ENCODE assay signal across 38 cellular contexts in the genomic region with DNA sequence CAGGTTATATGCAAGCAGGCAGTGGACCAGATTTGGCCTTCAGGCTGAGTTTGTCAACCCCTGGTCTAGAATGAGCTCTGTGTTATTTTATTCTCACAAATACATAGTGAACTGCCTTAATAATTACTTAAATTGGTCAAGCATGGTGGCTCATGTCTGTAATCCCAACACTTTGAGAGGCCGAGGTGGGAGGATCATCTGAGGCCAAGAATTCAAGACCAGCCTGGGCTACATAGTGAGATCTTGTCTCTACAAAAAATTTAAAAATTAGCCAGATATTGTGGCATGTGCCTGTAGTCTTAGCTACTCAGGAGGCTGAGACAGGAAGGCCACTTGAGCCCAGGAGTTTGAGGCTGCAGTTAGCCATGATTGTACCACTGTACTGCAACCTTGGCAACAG.
"Had no signal": no experiment of that assay in that cellular context is flagged by ENCODE, and none has a peak within 500 bp of the region (broad histone marks: within the 10 kb centered on the region; RNA-seq: fewer than 3 reads in every experiment).

No MANE protein-coding gene starts in this region.

- H3K27me3 Mint-ChIP-seq: activated naive CD4-positive, alpha-beta T cell treated with anti-CD3 and anti-CD28 coated beads, Interleukin-2, amount 50 U/mL, for 24 hours; activated naive CD8-positive, alpha-beta T cell; activated naive CD8-positive, alpha-beta T cell treated with anti-CD3 and anti-CD28 coated beads for 36 hours; activated naive CD8-positive, alpha-beta T cell treated with anti-CD3 and anti-CD28 coated beads, Interleukin-2, amount 10 ng/mL, durations not matched to agents 7 days and 5 days; activated naive CD8-positive, alpha-beta T cell treated with anti-CD3 and anti-CD28 coated beads, Interleukin-2, amount 50 U/mL, for 24 hours; activated T-cell treated with anti-CD3 and anti-CD28 coated beads, Interleukin-2, amount 50 U/mL, for 24 hours; activated T-helper 17 cell treated with anti-CD3 and anti-CD28 coated beads, Interleukin-2, amount 50 U/mL, for 72 hours; brain; central memory CD8-positive, alpha-beta T cell had no signal

- DNase-seq: activated effector memory CD4-positive, alpha-beta T cell treated with anti-CD3 and anti-CD28 coated beads, Interleukin-2, amount 50 U/mL, for 16 hours; activated effector memory CD4-positive, alpha-beta T cell treated with Interleukin-2 at 50 U/mL for 16 hours; activated gamma-delta T cell; activated gamma-delta T cell treated with Interleukin-2 at 50 U/mL for 16 hours; activated naive CD4-positive, alpha-beta T cell; activated naive CD4-positive, alpha-beta T cell treated with anti-CD3 and anti-CD28 coated beads for 36 hours; activated naive CD4-positive, alpha-beta T cell treated with anti-CD3 and anti-CD28 coated beads, Interleukin-2, amount 10 ng/mL, durations not matched to agents 7 days and 5 days; activated naive CD4-positive, alpha-beta T cell treated with anti-CD3 and anti-CD28 coated beads, Interleukin-2, amount 50 U/mL, for 16 hours; activated naive CD4-positive, alpha-beta T cell treated with Interleukin-2 at 50 U/mL for 16 hours; activated naive CD8-positive, alpha-beta T cell treated with anti-CD3 and anti-CD28 coated beads for 36 hours; activated naive CD8-positive, alpha-beta T cell treated with anti-CD3 and anti-CD28 coated beads, Interleukin-2, amount 10 ng/mL, durations not matched to agents 7 days and 5 days; activated naive CD8-positive, alpha-beta T cell treated with anti-CD3 and anti-CD28 coated beads, Interleukin-2, amount 50 U/mL, for 24 hours; activated T-cell treated with anti-CD3 and anti-CD28 coated beads, Interleukin-2, amount 50 U/mL, for 1 hour; activated T-cell treated with anti-CD3 and anti-CD28 coated beads, Interleukin-2, amount 50 U/mL, for 24 hours; activated T-cell treated with anti-CD3 and anti-CD28 coated beads, Interleukin-2, amount 50 U/mL, for 4 hours; activated T-cell treated with anti-CD3 and anti-CD28 coated beads, Interleukin-2, amount 50 U/mL, for 48 hours; activated T-cell treated with anti-CD3 and anti-CD28 coated beads, Interleukin-2, amount 50 U/mL, for 72 hours; adrenal gland; amniotic stem cell; amygdala; anterior cingulate cortex; aorta; body of pancreas; brain microvascular endothelial cell; caudate nucleus; central memory CD4-positive, alpha-beta T cell; cerebellar nuclear complex had no signal

- H3K27ac ChIP-seq: adrenal gland, ascending aorta, body of pancreas, brain microvascular endothelial cell, breast epithelium, cardiac muscle cell had no signal

- H3K27me3 ChIP-seq: adrenal gland, ascending aorta, body of pancreas, brain microvascular endothelial cell, breast epithelium, cardiac muscle cell had no signal

- H3K36me3 Mint-ChIP-seq: activated naive CD4-positive, alpha-beta T cell treated with anti-CD3 and anti-CD28 coated beads, Interleukin-2, amount 10 ng/mL, durations not matched to agents 7 days and 5 days; activated naive CD4-positive, alpha-beta T cell treated with anti-CD3 and anti-CD28 coated beads, Interleukin-2, amount 50 U/mL, for 24 hours; activated naive CD4-positive, alpha-beta T cell treated with anti-CD3 and anti-CD28 coated beads, Interleukin-2, amount 50 U/mL, for 72 hours; activated naive CD8-positive, alpha-beta T cell; activated naive CD8-positive, alpha-beta T cell treated with anti-CD3 and anti-CD28 coated beads for 36 hours; activated naive CD8-positive, alpha-beta T cell treated with anti-CD3 and anti-CD28 coated beads, Interleukin-2, amount 10 ng/mL, durations not matched to agents 7 days and 5 days; brain had no signal

- H3K4me1 Mint-ChIP-seq: activated naive CD4-positive, alpha-beta T cell treated with anti-CD3 and anti-CD28 coated beads, Interleukin-2, amount 10 ng/mL, durations not matched to agents 7 days and 5 days; activated naive CD4-positive, alpha-beta T cell treated with anti-CD3 and anti-CD28 coated beads, Interleukin-2, amount 50 U/mL, for 24 hours; activated naive CD8-positive, alpha-beta T cell treated with anti-CD3 and anti-CD28 coated beads for 36 hours; activated naive CD8-positive, alpha-beta T cell treated with anti-CD3 and anti-CD28 coated beads, Interleukin-2, amount 10 ng/mL, durations not matched to agents 7 days and 5 days; activated naive CD8-positive, alpha-beta T cell treated with anti-CD3 and anti-CD28 coated beads, Interleukin-2, amount 50 U/mL, for 24 hours; activated T-helper 17 cell treated with anti-CD3 and anti-CD28 coated beads, Interleukin-2, amount 50 U/mL, for 72 hours; brain; central memory CD8-positive, alpha-beta T cell had no signal

- H3K27ac Mint-ChIP-seq: activated naive CD4-positive, alpha-beta T cell treated with anti-CD3 and anti-CD28 coated beads for 36 hours; activated naive CD4-positive, alpha-beta T cell treated with anti-CD3 and anti-CD28 coated beads, Interleukin-2, amount 10 ng/mL, durations not matched to agents 7 days and 5 days; activated naive CD4-positive, alpha-beta T cell treated with anti-CD3 and anti-CD28 coated beads, Interleukin-2, amount 50 U/mL, for 24 hours; activated naive CD4-positive, alpha-beta T cell treated with anti-CD3 and anti-CD28 coated beads, Interleukin-2, amount 50 U/mL, for 72 hours; activated naive CD8-positive, alpha-beta T cell; activated naive CD8-positive, alpha-beta T cell treated with anti-CD3 and anti-CD28 coated beads for 36 hours; activated naive CD8-positive, alpha-beta T cell treated with anti-CD3 and anti-CD28 coated beads, Interleukin-2, amount 10 ng/mL, durations not matched to agents 7 days and 5 days; activated naive CD8-positive, alpha-beta T cell treated with anti-CD3 and anti-CD28 coated beads, Interleukin-2, amount 50 U/mL, for 24 hours; activated T-cell treated with anti-CD3 and anti-CD28 coated beads, Interleukin-2, amount 50 U/mL, for 24 hours; activated T-helper 1 cell treated with anti-CD3 and anti-CD28 coated beads, Interleukin-12 subunit alpha, Interleukin-12 subunit beta, Interleukin-2, Interleukin-4 antibody, amounts not matched to agents 30 ng/mL and 10 ng/mL and 1 ng/mL, durations not matched to agents 14 hours and 24 hours and 36 hours; activated T-helper 17 cell treated with anti-CD3 and anti-CD28 coated beads, Interleukin-2, amount 50 U/mL, for 72 hours; activated T-helper 2 cell treated with anti-CD3 and anti-CD28 coated beads, Interferon-gamma antibody, Interleukin-2, Interleukin-4, amounts not matched to agents 10 μg/mL and 5 μg/mL and 100 μg/mL, durations not matched to agents 14 hours and 24 hours and 36 hours; brain had no signal

- H3K4me1 ChIP-seq: adrenal gland, ascending aorta, body of pancreas, breast epithelium had no signal

- H3K9me3 ChIP-seq: adrenal gland, ascending aorta, body of pancreas, breast epithelium had no signal

- H3K4me3 ChIP-seq: adrenal gland, ascending aorta, body of pancreas, breast epithelium, cardiac muscle cell had no signal

- H3K4me3 Mint-ChIP-seq: activated naive CD4-positive, alpha-beta T cell treated with anti-CD3 and anti-CD28 coated beads for 36 hours; activated naive CD4-positive, alpha-beta T cell treated with anti-CD3 and anti-CD28 coated beads, Interleukin-2, amount 10 ng/mL, durations not matched to agents 7 days and 5 days; activated naive CD4-positive, alpha-beta T cell treated with anti-CD3 and anti-CD28 coated beads, Interleukin-2, amount 50 U/mL, for 24 hours; activated naive CD8-positive, alpha-beta T cell; activated naive CD8-positive, alpha-beta T cell treated with anti-CD3 and anti-CD28 coated beads for 36 hours; activated naive CD8-positive, alpha-beta T cell treated with anti-CD3 and anti-CD28 coated beads, Interleukin-2, amount 10 ng/mL, durations not matched to agents 7 days and 5 days; activated naive CD8-positive, alpha-beta T cell treated with anti-CD3 and anti-CD28 coated beads, Interleukin-2, amount 50 U/mL, for 24 hours; activated T-cell treated with anti-CD3 and anti-CD28 coated beads, Interleukin-2, amount 50 U/mL, for 24 hours; activated T-cell treated with anti-CD3 and anti-CD28 coated beads, Interleukin-2, amount 50 U/mL, for 4 hours; activated T-cell treated with anti-CD3 and anti-CD28 coated beads, Interleukin-2, amount 50 U/mL, for 72 hours; activated T-helper 1 cell treated with anti-CD3 and anti-CD28 coated beads, Interleukin-12 subunit alpha, Interleukin-12 subunit beta, Interleukin-2, Interleukin-4 antibody, amounts not matched to agents 30 ng/mL and 10 ng/mL and 1 ng/mL, durations not matched to agents 14 hours and 24 hours and 36 hours; activated T-helper 17 cell treated with anti-CD3 and anti-CD28 coated beads, Interleukin-2, amount 50 U/mL, for 72 hours; brain; central memory CD8-positive, alpha-beta T cell had no signal

- H3K36me3 ChIP-seq: adrenal gland, ascending aorta, brain microvascular endothelial cell, breast epithelium, cardiac muscle cell had no signal

- H3K9me3 Mint-ChIP-seq: activated naive CD4-positive, alpha-beta T cell treated with anti-CD3 and anti-CD28 coated beads for 36 hours; activated naive CD4-positive, alpha-beta T cell treated with anti-CD3 and anti-CD28 coated beads, Interleukin-2, amount 10 ng/mL, durations not matched to agents 7 days and 5 days; activated naive CD4-positive, alpha-beta T cell treated with anti-CD3 and anti-CD28 coated beads, Interleukin-2, amount 50 U/mL, for 24 hours; activated naive CD4-positive, alpha-beta T cell treated with anti-CD3 and anti-CD28 coated beads, Interleukin-2, amount 50 U/mL, for 72 hours; activated naive CD8-positive, alpha-beta T cell treated with anti-CD3 and anti-CD28 coated beads for 36 hours; activated naive CD8-positive, alpha-beta T cell treated with anti-CD3 and anti-CD28 coated beads, Interleukin-2, amount 10 ng/mL, durations not matched to agents 7 days and 5 days; activated naive CD8-positive, alpha-beta T cell treated with anti-CD3 and anti-CD28 coated beads, Interleukin-2, amount 50 U/mL, for 24 hours; activated T-cell treated with anti-CD3 and anti-CD28 coated beads, Interleukin-2, amount 50 U/mL, for 24 hours; activated T-cell treated with anti-CD3 and anti-CD28 coated beads, Interleukin-2, amount 50 U/mL, for 4 hours; activated T-cell treated with anti-CD3 and anti-CD28 coated beads, Interleukin-2, amount 50 U/mL, for 72 hours; activated T-helper 1 cell treated with anti-CD3 and anti-CD28 coated beads, Interleukin-12 subunit alpha, Interleukin-12 subunit beta, Interleukin-2, Interleukin-4 antibody, amounts not matched to agents 30 ng/mL and 10 ng/mL and 1 ng/mL, durations not matched to agents 14 hours and 24 hours and 36 hours; activated T-helper 17 cell treated with anti-CD3 and anti-CD28 coated beads, Interleukin-2, amount 50 U/mL, for 72 hours; activated T-helper 2 cell treated with anti-CD3 and anti-CD28 coated beads, Interferon-gamma antibody, Interleukin-2, Interleukin-4, amounts not matched to agents 10 μg/mL and 5 μg/mL and 100 μg/mL, durations not matched to agents 14 hours and 24 hours and 36 hours; brain; central memory CD8-positive, alpha-beta T cell had no signal
